9 cellular contexts compared by ENCODE assay signal in the genomic region with DNA sequence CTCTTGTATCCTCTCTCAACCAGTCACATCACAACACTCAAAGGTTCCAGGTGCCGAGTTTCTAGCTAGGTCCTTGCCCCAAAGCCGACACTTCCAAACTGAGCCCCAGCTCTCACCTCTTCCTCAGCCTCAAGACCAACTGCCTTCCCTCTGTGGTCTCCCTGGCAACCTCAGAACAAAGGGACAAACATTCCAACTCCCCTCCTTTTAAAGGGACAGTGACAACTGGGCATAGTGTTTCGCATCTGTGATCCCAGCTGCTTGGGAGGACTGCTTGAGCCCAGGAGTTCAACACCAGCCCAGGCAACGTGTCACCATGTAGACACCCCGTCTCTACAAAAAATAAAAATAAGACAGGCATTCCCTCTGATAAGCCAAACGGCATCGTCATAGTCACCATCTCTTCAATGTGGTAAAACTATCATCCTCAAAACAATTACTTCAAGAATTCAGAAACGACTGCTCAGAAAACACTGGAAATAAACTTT. TPM values are rescaled to one million over a fixed set of nuclear protein-coding genes. Genes with fewer than 3 reads are reported as not detected.
DNase-seq lines count a peak whose midpoint lies in the region; ATAC-seq and TF ChIP-seq lines count a peak whose summit lies in the region.
"Had no signal": no experiment of that assay in that cellular context is flagged by ENCODE, and none has a peak within 500 bp of the region (broad histone marks: within the 10 kb centered on the region; RNA-seq: fewer than 3 reads in every experiment).

No MANE protein-coding gene starts in this region.

- no peak overlapping the region for H3K4me3 Mint-ChIP-seq in activated CD4-positive, alpha-beta T cell treated with anti-CD3 and anti-CD28 coated beads for 36 hours

- no peaks in the 10 kb centered on the region for H3K4me1 ChIP-seq in foreskin keratinocyte

- H3K27ac ChIP-seq in foreskin keratinocyte = no peak overlapping the region
- H3K27ac ChIP-seq: neutrophil had no signal

- DNase-seq in activated CD4-positive, alpha-beta T cell treated with anti-CD3 and anti-CD28 coated beads for 36 hours = peak; percentile 34
- no peak for DNase-seq in activated CD4-positive, alpha-beta T cell treated with anti-CD3 and anti-CD28 coated beads, Interleukin-2, amount 50 U/mL, for 48 hours
- DNase-seq in SHP77 treated with DMSO at 0.1 percent for 48 hours (lab: John Stamatoyannopoulos, UW) (peak; percentile 22), foreskin keratinocyte (no peak), pons (ENCODE audit: low spot score) (peak; percentile 84)

- no peak for TF ChIP-seq CTCF in foreskin keratinocyte (conservative IDR thresholded peaks at IDR 0.05)

- H3K9me3 Mint-ChIP-seq in activated CD4-positive, alpha-beta T cell treated with anti-CD3 and anti-CD28 coated beads for 36 hours (ENCODE audit: low read depth) = no peaks in the 10 kb centered on the region

- H3K36me3 Mint-ChIP-seq in activated CD4-positive, alpha-beta T cell treated with anti-CD3 and anti-CD28 coated beads for 36 hours (ENCODE audit: low read depth) = peaks cover 40% of the 10 kb centered on the region

- H3K27me3 Mint-ChIP-seq in activated CD4-positive, alpha-beta T cell treated with anti-CD3 and anti-CD28 coated beads for 36 hours = no peaks in the 10 kb centered on the region

- no peaks in the 10 kb centered on the region for H3K27me3 ChIP-seq in foreskin keratinocyte
- H3K27me3 ChIP-seq: neutrophil had no signal

- ATAC-seq in activated CD4-positive, alpha-beta T cell treated with anti-CD3 and anti-CD28 coated beads for 36 hours = no peak
- ATAC-seq in foreskin keratinocyte = peak; percentile 54
- no peak for ATAC-seq in HG03039 (IDR thresholded peaks at IDR 0.05; ENCODE audit: unreplicated experiment)
- no peak for ATAC-seq in GM18505 (IDR thresholded peaks at IDR 0.05; ENCODE audit: unreplicated experiment)
- ATAC-seq in GM21390 (IDR thresholded peaks at IDR 0.05; ENCODE audit: unreplicated experiment) = no peak

- intact Hi-C loops in activated CD4-positive, alpha-beta T cell treated with anti-CD3 and anti-CD28 coated beads for 36 hours (cut with DNase I, micrococcal nuclease) = no loop called here

- no peak for TF ChIP-seq POLR2A in GM18505 (IDR thresholded peaks at IDR 0.05; ENCODE audit: borderline replicate concordance, extremely low read depth, insufficient read depth, insufficient read length)

- H3K27ac Mint-ChIP-seq in activated CD4-positive, alpha-beta T cell treated with anti-CD3 and anti-CD28 coated beads for 36 hours = peak overlapping the region; percentile 67

- peaks cover 58% of the 10 kb centered on the region for H3K4me1 Mint-ChIP-seq in activated CD4-positive, alpha-beta T cell treated with anti-CD3 and anti-CD28 coated beads for 36 hours

- POLR2A ChIA-PET in activated CD4-positive, alpha-beta T cell treated with anti-CD3 and anti-CD28 coated beads for 36 hours (lab: Charles Lee) = interaction anchor here (0.7 kb wide), 1 partner anchor 97 kb away, joined by 4 read pairs; no protein-coding TSS in a partner anchor

- CTCF ChIA-PET in activated CD4-positive, alpha-beta T cell treated with anti-CD3 and anti-CD28 coated beads for 36 hours (lab: Charles Lee) = interaction anchor here (0.6 to 11.1 kb wide), 2 partner anchors 14 to 57 kb away, joined by 3 to 140 read pairs; no protein-coding TSS in a partner anchor

RNA-seq across cellular contexts. Expression of gene DIDO1, which starts 11.3 kb away (rescaled TPM):
- 10 to 100 TPM; 43.7 to 49.7 TPM for total RNA-seq in activated CD4-positive, alpha-beta T cell treated with anti-CD3 and anti-CD28 coated beads for 36 hours
- total RNA-seq in foreskin keratinocyte = 34.0 and 34.2 TPM in 2 replicates
- polyA plus RNA-seq in foreskin keratinocyte = 11.0 and 12.3 TPM in 2 replicates

RNA-seq across cellular contexts. Expression of gene GID8, which starts 22.9 kb away (rescaled TPM):
- total RNA-seq in activated CD4-positive, alpha-beta T cell treated with anti-CD3 and anti-CD28 coated beads for 36 hours = 10 to 100 TPM; 30.7 to 39.9 TPM
- 25.5 and 26.9 TPM in 2 replicates for total RNA-seq in foreskin keratinocyte
- 16.2 and 18.2 TPM in 2 replicates for polyA plus RNA-seq in foreskin keratinocyte

RNA-seq across cellular contexts. Expression of gene SLC17A9, which starts 37.5 kb away (rescaled TPM):
- 10 to 100 TPM; 16.2 to 16.5 TPM for total RNA-seq in activated CD4-positive, alpha-beta T cell treated with anti-CD3 and anti-CD28 coated beads for 36 hours
- total RNA-seq in foreskin keratinocyte = 0.25 and 0.34 TPM in 2 replicates
- polyA plus RNA-seq in foreskin keratinocyte = 0.29 and 0.33 TPM in 2 replicates

RNA-seq across cellular contexts. Expression of gene TCFL5, which starts 53.4 kb away (rescaled TPM):
- total RNA-seq in activated CD4-positive, alpha-beta T cell treated with anti-CD3 and anti-CD28 coated beads for 36 hours = 1 to 10 TPM; 5.2 to 6.6 TPM
- total RNA-seq in foreskin keratinocyte = 13.6 and 15.8 TPM in 2 replicates
- 7.5 and 10.1 TPM in 2 replicates for polyA plus RNA-seq in foreskin keratinocyte

Comparison
In these comparisons a context has a peak if more than half of its experiments do, and no peak if none do; other contexts are left out.
1. DNase-seq: peak in activated CD4-positive, alpha-beta T cell treated with anti-CD3 and anti-CD28 coated beads for 36 hours (single experiment), SHP77 treated with DMSO at 0.1 percent for 48 hours (single experiment) and pons (single experiment); none in activated CD4-positive, alpha-beta T cell treated with anti-CD3 and anti-CD28 coated beads, Interleukin-2, amount 50 U/mL, for 48 hours (0 of 2) and foreskin keratinocyte (0 of 2).
2. RNA of gene SLC17A9, which starts 37.5 kb away (total RNA-seq): 16.2 to 16.5 TPM in activated CD4-positive, alpha-beta T cell treated with anti-CD3 and anti-CD28 coated beads for 36 hours; 0.25 to 0.34 TPM in foreskin keratinocyte; every median in the first group is over 10 times any median in the second.